Comparison of ENCODE assay signal across 8 cellular contexts in genomic region chr2:218286570-218287459, GRCh38. TPM values are rescaled to one million over a fixed set of nuclear protein-coding genes. Genes with fewer than 3 reads are reported as not detected.
DNase-seq lines count a peak whose midpoint lies in the region; ATAC-seq, FAIRE-seq and TF ChIP-seq lines count a peak whose summit lies in the region.

No MANE protein-coding gene starts in this region.

- H3K4me1 Mint-ChIP-seq in mesothelial cell of epicardium: peaks cover 74% of the 10 kb centered on the region

- FAIRE-seq in GM18507 (lab: Jason Lieb, UNC): peak; percentile 92
- peak; percentile 32 for FAIRE-seq in H1 (lab: Jason Lieb, UNC)

- no peaks in the 10 kb centered on the region for H3K36me3 Mint-ChIP-seq in mesothelial cell of epicardium

- no peak overlapping the region; a peak in 1 of 7 replicates for H3K9ac ChIP-seq in H1 (replicated peaks in 1 of 4; ENCODE audit: extremely low read depth in 1 of 4, low read depth in 3 of 4, low read length in 3 of 4)

- TF ChIP-seq POLR2A in H1 (IDR thresholded peaks at IDR 0.05; ENCODE audit: control extremely low read depth in 1 of 2, low read depth in 2 of 2, low read length in 2 of 2): no peak

- no peak overlapping the region for H2BK120ac ChIP-seq in H1 (replicated peaks; ENCODE audit: low read depth, low read length)

- H3K14ac ChIP-seq in H1 (ENCODE audit: insufficient read length): no peak overlapping the region

- TF ChIP-seq EP300 in H1 (IDR thresholded peaks at IDR 0.05; ENCODE audit: borderline replicate concordance in 1 of 2, low read depth in 2 of 2, low read length in 2 of 2): no peak

- 0 out of 2 replicates have a peak, but pooled peaks cover 8% of the 10 kb centered on the region for H3K79me1 ChIP-seq in H1 (ENCODE audit: low read depth, low read length)

- no peak overlapping the region for H2AK5ac ChIP-seq in H1 (ENCODE audit: low read depth, low read length)

- H3K9me3 ChIP-seq in H1 (ENCODE audit: insufficient read depth in 2 of 2, low read depth in 1 of 2, low read length in 1 of 2): no peaks in the 10 kb centered on the region

- H3K23ac ChIP-seq in H1 (ENCODE audit: insufficient read length): no peak overlapping the region

- no peaks in the 10 kb centered on the region for H3K36me3 ChIP-seq in H1 (ENCODE audit: control insufficient read depth in 2 of 4, insufficient read depth in 4 of 4, low read length in 3 of 4)

- peaks cover 2% of the 10 kb centered on the region; the same call in 1 of the 2 replicates for H3K23me2 ChIP-seq in H1 (ENCODE audit: low read depth, low read length)

- H2BK20ac ChIP-seq in H1 (ENCODE audit: low read length): no peak overlapping the region

- POLR2A ChIA-PET in H1 (lab: Charles Lee; ENCODE audit: partially characterized antibody): interaction anchor here (1.0 to 4.0 kb wide), 7 partner anchors 9 to 111 kb away, joined by 3 to 22 read pairs (median 4); partner anchors contain the start of genes AAMP and PNKD

- H3K27me3 Mint-ChIP-seq in mesothelial cell of epicardium (ENCODE audit: low read depth): no peaks in the 10 kb centered on the region

- H3K4me3 Mint-ChIP-seq in mesothelial cell of epicardium: peak overlapping the region; percentile 46

- no peak for DNase-seq in GM18507 (ENCODE audit: extremely low spot score, insufficient read length, low read depth)
- DNase-seq in NK-92 (lab: John Stamatoyannopoulos, UW; ENCODE audit: unreplicated experiment): peak; percentile 5
- DNase-seq in activated CD8-positive, alpha-beta memory T cell treated with anti-CD3 and anti-CD28 coated beads for 24 hours: peak; percentile 86
- peak; percentile 46 to 77 for DNase-seq in H1 (ENCODE audit: low read depth in 1 of 2, low spot score in 2 of 2)
- DNase-seq in mesothelial cell of epicardium (ENCODE audit: low spot score in 2 of 2, unreplicated experiment in 2 of 2): peak; percentile 53 to 69
- DNase-seq in stimulated activated CD8-positive, alpha-beta memory T cell treated with anti-CD3 and anti-CD28 coated beads, Interleukin-15, amount 100 ng/mL, for 24 hours (ENCODE audit: low read depth): peak; percentile 36
- no peak for DNase-seq in NCI-H187 (lab: John Stamatoyannopoulos, UW)

- peaks cover 5 to 11% (median 7%) of the 10 kb centered on the region in 4 experiments; a peak in 4 of 7 replicates for H3K4me1 ChIP-seq in H1 (replicated peaks in 1 of 4; ENCODE audit: control insufficient read depth in 3 of 4, insufficient read depth in 4 of 4, low read length in 3 of 4)

- H3K18ac ChIP-seq in H1 (ENCODE audit: extremely low read depth, low read length): no peak overlapping the region

- WGBS in H1 (ENCODE audit: extremely low coverage in 1 of 2, insufficient coverage in 1 of 2, insufficient read length in 1 of 2, insufficient replicate concordance in 2 of 2, low coverage in 1 of 2, low lambda C conversion rate in 2 of 2, missing lambda C conversion rate in 1 of 2), 2 experiments: 53% methylated on average over 10 of the region's 11 CpGs; no CpG with 5 or more reads in 1 of the 2 experiments

- TF ChIP-seq RAD21 in H1 (IDR thresholded peaks at IDR 0.05 in 1 of 2, conservative IDR thresholded peaks at IDR 0.05 in 1 of 2; ENCODE audit: low read depth in 2 of 2, low read length in 2 of 2): no peak

- no peak overlapping the region for H2AFZ ChIP-seq in H1 (ENCODE audit: low read length)

- H2BK15ac ChIP-seq in H1 (ENCODE audit: low read length): no peak overlapping the region

- no peak overlapping the region for H2BK5ac ChIP-seq in H1 (ENCODE audit: low read depth, low read length)

- H3K27ac Mint-ChIP-seq in mesothelial cell of epicardium: peak overlapping the region; percentile 97

- no peak overlapping the region for H4K8ac ChIP-seq in H1 (ENCODE audit: extremely low read depth, insufficient read depth, low read length)

- TF ChIP-seq CTCF in H1 (IDR thresholded peaks at IDR 0.05; ENCODE audit: control extremely low read depth in 1 of 3, insufficient read depth in 1 of 3, low read depth in 1 of 3, low read length in 3 of 3) (no peak), mesothelial cell of epicardium (IDR thresholded peaks at IDR 0.05; ENCODE audit: unreplicated experiment) (no peak)

- H3K4me3 ChIP-seq in H1 (ENCODE audit: extremely low read depth in 1 of 4, insufficient read depth in 2 of 4, low read depth in 3 of 4, low read length in 4 of 4): no peak overlapping the region

- no peak overlapping the region for H4K91ac ChIP-seq in H1 (replicated peaks; ENCODE audit: insufficient read length, low read length)

- CTCF ChIA-PET in H1 (lab: Charles Lee; ENCODE audit: partially characterized antibody): interaction anchor here (0.6 to 9.2 kb wide), 12 partner anchors 12 to 200 kb away, joined by 3 to 131 read pairs (median 4); partner anchors contain the start of genes AAMP, CATIP and PNKD

- H3K27ac ChIP-seq in H1 (ENCODE audit: low read depth, low read length): no peak overlapping the region

- H3K79me2 ChIP-seq in H1 (ENCODE audit: control insufficient read depth in 1 of 2, insufficient read depth in 2 of 2, low read length in 2 of 2): no peaks in the 10 kb centered on the region

- peaks cover 0 to 5% of the 10 kb centered on the region in 2 experiments for H4K20me1 ChIP-seq in H1 (replicated peaks in 1 of 2; ENCODE audit: control insufficient read depth in 1 of 2, insufficient read depth in 2 of 2, low read length in 2 of 2)

- no peak overlapping the region for H3K56ac ChIP-seq in H1 (replicated peaks; ENCODE audit: insufficient read length, low read depth, low read length)

- no peak overlapping the region for H4K5ac ChIP-seq in H1 (ENCODE audit: insufficient read length, low read depth, low read length)

- no peak overlapping the region for H3K4ac ChIP-seq in H1 (replicated peaks; ENCODE audit: insufficient read length, low read depth, low read length)

- peak overlapping the region; percentile 29 to 39; a peak in 3 of 4 replicates for H3K4me2 ChIP-seq in H1 (ENCODE audit: insufficient read depth in 1 of 2, low read depth in 2 of 2, low read length in 2 of 2)

- H2BK12ac ChIP-seq in H1 (ENCODE audit: low read depth, low read length): no peak overlapping the region

- peak; percentile 51 for ATAC-seq in HG02884 (IDR thresholded peaks at IDR 0.05; ENCODE audit: unreplicated experiment)

- no peaks in the 10 kb centered on the region for H3K9me3 Mint-ChIP-seq in mesothelial cell of epicardium

- H3K27me3 ChIP-seq in H1 (replicated peaks in 1 of 4; ENCODE audit: control insufficient read depth in 3 of 4, extremely low read depth in 1 of 4, insufficient read depth in 3 of 4, low read length in 3 of 4): no peaks in the 10 kb centered on the region

TF ChIP-seq in H1, 55 proteins besides CTCF, POLR2A, EP300 and RAD21 (continues in another document):
- TF ChIP-seq TEAD4 (IDR thresholded peaks at IDR 0.05; ENCODE audit: low read depth, low read length) (no peak), TBP (IDR thresholded peaks at IDR 0.05; ENCODE audit: low read depth, low read length) (0 out of 2 replicates have a peak, but pooled peaks have one; percentile 28), TAF1 (IDR thresholded peaks at IDR 0.05; ENCODE audit: low read depth, low read length) (peak; percentile 29; the same call in 1 of the 2 replicates), CBX8 (IDR thresholded peaks at IDR 0.05; ENCODE audit: borderline replicate concordance, low read depth, low read length) (no peak)

RNA-seq across cellular contexts. Expression of gene TMBIM1, which starts 5.5 kb away (rescaled TPM):
- 22.1 and 24.5 TPM in 2 replicates for total RNA-seq in H1 (2021; fragmentation: NEBNext Ultra II Directional; extraction: Animal tissue kit (Norgen Biotek cat#: 25700))
- polyA plus RNA-seq in H1 (2011; rRNA removed): 36.8 and 43.6 TPM in 2 replicates
- polyA plus RNA-seq in H1 (2011; cell fraction: cytosol; rRNA removed): 23.4 TPM
- polyA plus RNA-seq in H1 (2011; cell fraction: nucleus; rRNA removed): 42.4 TPM
- 24.9 to 38.2 TPM (median 34.3 TPM) in 4 replicates for polyA plus RNA-seq in H1 (2012, experiment 1 of 2)
- polyA plus RNA-seq in H1 (2012, experiment 2 of 2): 42.7 TPM
- polyA plus RNA-seq in H1 (2013, experiment 1 of 2): 36.6 TPM
- polyA plus RNA-seq in H1 (2013, experiment 2 of 2): 40.2 TPM
- 37.0 and 45.4 TPM in 2 replicates for polyA minus RNA-seq in H1 (2011; rRNA and poly(A)+ RNA removed)
- polyA minus RNA-seq in H1 (2011; cell fraction: cytosol; rRNA and poly(A)+ RNA removed): 12.4 TPM
- 11.7 TPM for polyA minus RNA-seq in H1 (2011; cell fraction: nucleus; rRNA and poly(A)+ RNA removed)
- total RNA-seq in mesothelial cell of epicardium: 74.9 to 82.6 TPM (median 80.7 TPM) in 3 replicates

RNA-seq across cellular contexts. Expression of gene PNKD, which starts 16.5 kb away (rescaled TPM):
- total RNA-seq in H1 (2021; fragmentation: NEBNext Ultra II Directional; extraction: Animal tissue kit (Norgen Biotek cat#: 25700)): 43.9 and 44.4 TPM in 2 replicates
- 65.4 and 83.4 TPM in 2 replicates for polyA plus RNA-seq in H1 (2011; rRNA removed)
- polyA plus RNA-seq in H1 (2011; cell fraction: cytosol; rRNA removed): 61.9 TPM
- polyA plus RNA-seq in H1 (2011; cell fraction: nucleus; rRNA removed): 67.0 TPM
- polyA plus RNA-seq in H1 (2012, experiment 1 of 2): 53.5 to 61.6 TPM (median 57.9 TPM) in 4 replicates
- polyA plus RNA-seq in H1 (2012, experiment 2 of 2): 48.8 TPM
- 55.6 TPM for polyA plus RNA-seq in H1 (2013, experiment 1 of 2)
- 58.0 TPM for polyA plus RNA-seq in H1 (2013, experiment 2 of 2)
- polyA minus RNA-seq in H1 (2011; rRNA and poly(A)+ RNA removed): 15.9 and 16.8 TPM in 2 replicates
- polyA minus RNA-seq in H1 (2011; cell fraction: cytosol; rRNA and poly(A)+ RNA removed): 5.7 TPM
- polyA minus RNA-seq in H1 (2011; cell fraction: nucleus; rRNA and poly(A)+ RNA removed): 13.5 TPM
- total RNA-seq in mesothelial cell of epicardium: 63.2 to 70.4 TPM (median 69.5 TPM) in 3 replicates

RNA-seq across cellular contexts. Expression of gene AAMP, which starts 16.9 kb away (rescaled TPM):
- total RNA-seq in H1 (2021; fragmentation: NEBNext Ultra II Directional; extraction: Animal tissue kit (Norgen Biotek cat#: 25700)): 119 and 125 TPM in 2 replicates
- 119 and 192 TPM in 2 replicates for polyA plus RNA-seq in H1 (2011; rRNA removed)
- 160 TPM for polyA plus RNA-seq in H1 (2011; cell fraction: cytosol; rRNA removed)
- polyA plus RNA-seq in H1 (2011; cell fraction: nucleus; rRNA removed): 186 TPM
- polyA plus RNA-seq in H1 (2012, experiment 1 of 2): 134 to 150 TPM (median 145 TPM) in 4 replicates
- polyA plus RNA-seq in H1 (2012, experiment 2 of 2): 97.6 TPM
- 53.4 TPM for polyA plus RNA-seq in H1 (2013, experiment 1 of 2)
- polyA plus RNA-seq in H1 (2013, experiment 2 of 2): 54.8 TPM
- polyA minus RNA-seq in H1 (2011; rRNA and poly(A)+ RNA removed): 67.0 and 74.5 TPM in 2 replicates
- 57.8 TPM for polyA minus RNA-seq in H1 (2011; cell fraction: cytosol; rRNA and poly(A)+ RNA removed)
- polyA minus RNA-seq in H1 (2011; cell fraction: nucleus; rRNA and poly(A)+ RNA removed): 29.8 TPM
- total RNA-seq in mesothelial cell of epicardium: 66.6 to 67.2 TPM (median 67.1 TPM) in 3 replicates

RNA-seq across cellular contexts. Expression of gene GPBAR1, which starts 26.0 kb away (rescaled TPM):
- total RNA-seq in H1 (2021; fragmentation: NEBNext Ultra II Directional; extraction: Animal tissue kit (Norgen Biotek cat#: 25700)): 0.32 and 0.63 TPM in 2 replicates
- polyA plus RNA-seq in H1 (2011; rRNA removed): 0.49 and 0.59 TPM in 2 replicates
- polyA plus RNA-seq in H1 (2011; cell fraction: cytosol; rRNA removed): 0.36 TPM
- polyA plus RNA-seq in H1 (2011; cell fraction: nucleus; rRNA removed): 0.70 TPM
- polyA plus RNA-seq in H1 (2012, experiment 1 of 2): 0.28 to 0.38 TPM (median 0.29 TPM) in 3 of 4 replicates, not detected in the other
- 0.22 TPM for polyA plus RNA-seq in H1 (2012, experiment 2 of 2)
- 0.20 TPM for polyA plus RNA-seq in H1 (2013, experiment 1 of 2)
- 0.24 TPM for polyA plus RNA-seq in H1 (2013, experiment 2 of 2)
- 0.22 and 0.54 TPM in 2 replicates for polyA minus RNA-seq in H1 (2011; rRNA and poly(A)+ RNA removed)
- not detected for polyA minus RNA-seq in H1 (2011; cell fraction: cytosol; rRNA and poly(A)+ RNA removed)
- 0.60 TPM for polyA minus RNA-seq in H1 (2011; cell fraction: nucleus; rRNA and poly(A)+ RNA removed)
- 0.55 to 0.93 TPM (median 0.78 TPM) in 3 replicates for total RNA-seq in mesothelial cell of epicardium

Comparison
In these comparisons a context has a peak if more than half of its experiments do, and no peak if none do; other contexts are left out.
1. DNase-seq: peak in NK-92 (single experiment), activated CD8-positive, alpha-beta memory T cell treated with anti-CD3 and anti-CD28 coated beads for 24 hours (single experiment), H1 (2 of 2), mesothelial cell of epicardium (2 of 2) and stimulated activated CD8-positive, alpha-beta memory T cell treated with anti-CD3 and anti-CD28 coated beads, Interleukin-15, amount 100 ng/mL, for 24 hours (single experiment); none in GM18507 (single experiment) and NCI-H187 (0 of 2).